16 cellular contexts compared by ENCODE assay signal in genomic region chr3:61111764-61112163, GRCh38.
DNase-seq lines count a peak whose midpoint lies in the region; ATAC-seq and TF ChIP-seq lines count a peak whose summit lies in the region.
"Had no signal": no experiment of that assay in that cellular context is flagged by ENCODE, and none has a peak within 500 bp of the region (broad histone marks: within the 10 kb centered on the region; RNA-seq: fewer than 3 reads in every experiment).

No MANE protein-coding gene starts in this region.

- TF ChIP-seq CTCF in BE2C (IDR thresholded peaks at IDR 0.05; ENCODE audit: low read depth, low read length) = no peak

- H3K27me3 ChIP-seq in BE2C = no peaks in the 10 kb centered on the region
- H3K27me3 ChIP-seq: colonic mucosa, esophagus muscularis mucosa had no signal

- peak; percentile 78 for ATAC-seq in GM18502 (IDR thresholded peaks at IDR 0.05; ENCODE audit: poor library complexity, unreplicated experiment)
- ATAC-seq in GM18907 (IDR thresholded peaks at IDR 0.05; ENCODE audit: unreplicated experiment) = peak; percentile 72
- peak; percentile 85 for ATAC-seq in HG02588 (IDR thresholded peaks at IDR 0.05; ENCODE audit: unreplicated experiment)
- ATAC-seq in HG03460 (IDR thresholded peaks at IDR 0.05; ENCODE audit: unreplicated experiment) = peak; percentile 58
- ATAC-seq: sciatic nerve had no signal

- no peaks in the 10 kb centered on the region for H3K36me3 ChIP-seq in BE2C
- H3K36me3 ChIP-seq: colonic mucosa, esophagus muscularis mucosa had no signal

- no peak overlapping the region for H3K4me3 ChIP-seq in BE2C (ENCODE audit: low read depth, low read length)
- H3K4me3 ChIP-seq: colonic mucosa, esophagus muscularis mucosa had no signal

- no peaks in the 10 kb centered on the region for H3K9me3 ChIP-seq in BE2C
- H3K9me3 ChIP-seq: colonic mucosa, esophagus muscularis mucosa had no signal

- no peaks in the 10 kb centered on the region for H3K4me1 ChIP-seq in BE2C
- H3K4me1 ChIP-seq: colonic mucosa, esophagus muscularis mucosa had no signal

- DNase-seq in BE2C (no peak), AG20443 (ENCODE audit: low spot score) (no peak), NCI-H524 treated with DMSO at 0.1 percent for 48 hours (lab: John Stamatoyannopoulos, UW) (no peak), NCI-H1436 (lab: John Stamatoyannopoulos, UW) (no peak)
- DNase-seq: C1 segment of cervical spinal cord, colonic mucosa, HFFc6, NCI-H1105 treated with DMSO at 0.1 percent for 48 hours, NCI-H526, T-helper 9 cell had no signal
